8 cellular contexts compared by ENCODE assay signal in the genomic region with DNA sequence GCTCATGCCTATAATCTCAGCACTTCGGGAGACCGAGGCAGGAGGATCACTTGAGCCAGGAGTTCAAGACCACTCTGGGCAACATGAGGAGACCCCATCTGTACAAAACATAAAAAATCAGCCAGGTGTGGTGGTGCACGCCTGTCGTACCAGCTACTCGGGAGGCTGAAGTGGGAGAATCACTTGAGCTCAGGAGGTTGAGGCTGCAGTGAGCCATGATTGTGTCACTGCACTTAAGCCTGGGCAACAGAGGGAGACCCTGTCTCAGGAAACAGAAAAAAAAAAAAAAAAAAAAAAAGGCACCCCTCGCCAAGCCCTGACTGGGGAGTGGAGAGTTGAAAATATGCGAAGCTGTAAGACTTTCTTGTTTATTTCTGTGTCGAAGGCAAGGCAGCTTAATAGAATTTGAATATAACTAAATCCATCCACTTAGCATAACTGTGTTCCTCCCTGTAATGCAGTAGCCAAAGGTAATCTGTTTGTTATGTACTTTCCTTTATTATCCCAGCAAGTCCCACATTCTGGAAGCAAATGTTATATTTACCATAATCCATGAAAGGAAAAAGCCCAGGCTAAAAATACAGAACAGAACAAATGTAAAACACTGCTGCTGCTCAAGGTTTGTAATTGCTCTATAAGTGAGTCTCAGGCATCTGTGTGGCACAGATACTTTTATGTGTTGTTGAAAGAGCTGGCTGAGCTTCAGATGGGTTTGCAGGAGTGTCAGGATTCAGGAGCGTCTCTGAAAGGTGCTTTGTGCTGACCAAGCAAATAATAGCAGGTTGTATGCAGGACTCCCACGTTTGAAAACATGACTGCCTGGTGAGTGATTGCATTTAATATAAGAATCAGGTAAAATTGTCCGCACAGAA.
DNase-seq lines count a peak whose midpoint lies in the region; ATAC-seq and TF ChIP-seq lines count a peak whose summit lies in the region.

No MANE protein-coding gene starts in this region.

- no peaks in the 10 kb centered on the region for H3K27me3 ChIP-seq in tibial nerve

- no peaks in the 10 kb centered on the region for H3K36me3 Mint-ChIP-seq in activated naive CD8-positive, alpha-beta T cell treated with anti-CD3 and anti-CD28 coated beads, Interleukin-2, amount 50 U/mL, for 24 hours (ENCODE audit: low read depth)

- peaks cover 5 to 78% (median 52%) of the 10 kb centered on the region in 4 donors for H3K4me1 ChIP-seq in tibial nerve

- no peaks in the 10 kb centered on the region for H3K9me3 Mint-ChIP-seq in activated naive CD8-positive, alpha-beta T cell treated with anti-CD3 and anti-CD28 coated beads, Interleukin-2, amount 50 U/mL, for 24 hours

- in situ Hi-C loops in GM13977 (cut with MboI; ENCODE audit: low pct_unique_long_range_greater_than_20kb, low sequenced_read_pairs, unreplicated experiment) = no loop called here

- WGBS in tibial nerve, 2 donors = 73 to 74% methylated on average over 11 of the region's 11 CpGs

- no peak for TF ChIP-seq POLR2A in tibial nerve (IDR thresholded peaks at IDR 0.05)

- H3K9me3 ChIP-seq in tibial nerve = no peaks in the 10 kb centered on the region

- intact Hi-C loops in Right ventricle myocardium superior (cut with DNase I) = no loop called here
- intact Hi-C loops in cardiac septum (cut with DNase I) = no loop called here

- TF ChIP-seq EP300 in tibial nerve (IDR thresholded peaks at IDR 0.05) = no peak

- peak overlapping the region; percentile 91 for H3K27ac Mint-ChIP-seq in activated naive CD8-positive, alpha-beta T cell treated with anti-CD3 and anti-CD28 coated beads, Interleukin-2, amount 50 U/mL, for 24 hours

- no peaks in the 10 kb centered on the region for H3K27me3 Mint-ChIP-seq in activated naive CD8-positive, alpha-beta T cell treated with anti-CD3 and anti-CD28 coated beads, Interleukin-2, amount 50 U/mL, for 24 hours

- ATAC-seq in Right ventricle myocardium superior (ENCODE audit: poor library complexity) (peak; percentile 4), HG03139 (IDR thresholded peaks at IDR 0.05; ENCODE audit: unreplicated experiment) (peak; percentile 13), GM21367 (IDR thresholded peaks at IDR 0.05; ENCODE audit: unreplicated experiment) (no peak)
- no peak for ATAC-seq in activated naive CD8-positive, alpha-beta T cell treated with anti-CD3 and anti-CD28 coated beads, Interleukin-2, amount 50 U/mL, for 24 hours

- H3K27ac ChIP-seq in tibial nerve = peak overlapping the region in 3 of 4 donors; percentile 46 to 57 (median 50)

- H3K36me3 ChIP-seq in tibial nerve = no peaks in the 10 kb centered on the region

- peaks cover 93% of the 10 kb centered on the region for H3K4me1 Mint-ChIP-seq in activated naive CD8-positive, alpha-beta T cell treated with anti-CD3 and anti-CD28 coated beads, Interleukin-2, amount 50 U/mL, for 24 hours

- TF ChIP-seq CTCF in tibial nerve (IDR thresholded peaks at IDR 0.05) = no peak
- TF ChIP-seq CTCF in GM13977 (IDR thresholded peaks at IDR 0.05; ENCODE audit: extremely low read depth, insufficient read depth, missing control alignments) = no peak

- DNase-seq in Right ventricle myocardium superior (no peak), cardiac septum (ENCODE audit: low spot score) (no peak), tibial nerve (ENCODE audit: low spot score in 2 of 2) (no peak), MV-4-11 (lab: John Stamatoyannopoulos, UW) (no peak), GM13977 (ENCODE audit: low spot score) (no peak)
- no peak for DNase-seq in activated naive CD8-positive, alpha-beta T cell treated with anti-CD3 and anti-CD28 coated beads, Interleukin-2, amount 50 U/mL, for 24 hours

- peak overlapping the region; percentile 79 for H3K4me3 Mint-ChIP-seq in activated naive CD8-positive, alpha-beta T cell treated with anti-CD3 and anti-CD28 coated beads, Interleukin-2, amount 50 U/mL, for 24 hours

- no peak overlapping the region for H3K4me3 ChIP-seq in tibial nerve

Comparison
In these comparisons a context has a peak if more than half of its experiments do, and no peak if none do; other contexts are left out.
1. ATAC-seq: peak in Right ventricle myocardium superior (single experiment) and HG03139 (single experiment); none in activated naive CD8-positive, alpha-beta T cell treated with anti-CD3 and anti-CD28 coated beads, Interleukin-2, amount 50 U/mL, for 24 hours (single experiment) and GM21367 (single experiment).